Comparison of ENCODE assay signal across 8 cellular contexts in the genomic region with DNA sequence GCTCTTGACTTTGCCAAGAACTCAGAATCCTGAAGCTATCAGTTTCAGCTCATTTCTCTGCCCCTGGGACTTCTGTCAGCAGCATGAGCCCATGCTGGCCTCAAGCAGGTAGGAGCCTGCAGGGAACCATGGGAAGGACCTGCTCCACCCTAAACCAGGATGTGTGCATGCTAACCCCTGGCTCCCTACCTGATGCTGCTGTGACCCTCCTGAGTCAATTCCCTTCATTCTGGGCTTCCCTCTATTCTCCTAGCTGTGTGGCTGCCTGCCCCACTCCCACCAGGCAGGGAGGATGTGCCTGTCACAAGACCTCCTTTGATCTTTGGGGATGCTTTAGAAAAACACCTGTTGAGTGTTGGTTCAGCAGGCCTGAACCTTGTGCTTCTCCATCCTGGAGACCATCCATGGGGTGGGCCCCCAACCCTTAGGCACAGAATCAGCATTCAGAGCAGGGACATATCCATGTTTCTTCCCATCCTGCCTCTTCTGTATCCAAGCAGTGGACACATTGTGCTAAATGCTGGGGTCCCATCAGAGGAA.
"Had no signal": no experiment of that assay in that cellular context is flagged by ENCODE, and none has a peak within 500 bp of the region (broad histone marks: within the 10 kb centered on the region; RNA-seq: fewer than 3 reads in every experiment).

No MANE protein-coding gene starts in this region.

- H3K4me3 Mint-ChIP-seq: GM23338, IgD-negative memory B cell had no signal

- H3K4me1 ChIP-seq: HAP-1 had no signal

- H3K36me3 ChIP-seq: HAP-1 had no signal

- ATAC-seq: GM23338, HCT116 had no signal

- H3K9ac ChIP-seq: KMS-11 had no signal

- H3K4me1 Mint-ChIP-seq: GM23338 had no signal

- H3K36me3 Mint-ChIP-seq: IgD-negative memory B cell had no signal

- H3K27ac Mint-ChIP-seq: GM23338, IgD-negative memory B cell had no signal

- H3K9me3 Mint-ChIP-seq: GM23338, IgD-negative memory B cell had no signal

- H3K9me3 ChIP-seq: HAP-1 had no signal

- H3K4me3 ChIP-seq: GM23338, HAP-1 had no signal

- H2AFZ ChIP-seq: GM23338 had no signal

- H3K4me2 ChIP-seq: GM23338, KMS-11 had no signal

- DNase-seq: H7, KBM-7 had no signal

- H3K27ac ChIP-seq: KMS-11 had no signal

- FAIRE-seq: HepG2 had no signal
